Comparison of ENCODE assay signal across 1 cellular context in genomic region chr2:154447727-154448418, GRCh38.
TF ChIP-seq lines count a peak whose summit lies in the region.

No MANE protein-coding gene starts in this region.

TF ChIP-seq in A549, 52 proteins besides CTCF, POLR2A, EP300 and RAD21 (continued from another document):
- TF ChIP-seq CBX8 (IDR thresholded peaks at IDR 0.05) (no peak), MAX (IDR thresholded peaks at IDR 0.05) (no peak), HMGXB4 (CRISPR knock-in tag; IDR thresholded peaks at IDR 0.05; ENCODE audit: borderline replicate concordance) (no peak)
